In the genomic region with DNA sequence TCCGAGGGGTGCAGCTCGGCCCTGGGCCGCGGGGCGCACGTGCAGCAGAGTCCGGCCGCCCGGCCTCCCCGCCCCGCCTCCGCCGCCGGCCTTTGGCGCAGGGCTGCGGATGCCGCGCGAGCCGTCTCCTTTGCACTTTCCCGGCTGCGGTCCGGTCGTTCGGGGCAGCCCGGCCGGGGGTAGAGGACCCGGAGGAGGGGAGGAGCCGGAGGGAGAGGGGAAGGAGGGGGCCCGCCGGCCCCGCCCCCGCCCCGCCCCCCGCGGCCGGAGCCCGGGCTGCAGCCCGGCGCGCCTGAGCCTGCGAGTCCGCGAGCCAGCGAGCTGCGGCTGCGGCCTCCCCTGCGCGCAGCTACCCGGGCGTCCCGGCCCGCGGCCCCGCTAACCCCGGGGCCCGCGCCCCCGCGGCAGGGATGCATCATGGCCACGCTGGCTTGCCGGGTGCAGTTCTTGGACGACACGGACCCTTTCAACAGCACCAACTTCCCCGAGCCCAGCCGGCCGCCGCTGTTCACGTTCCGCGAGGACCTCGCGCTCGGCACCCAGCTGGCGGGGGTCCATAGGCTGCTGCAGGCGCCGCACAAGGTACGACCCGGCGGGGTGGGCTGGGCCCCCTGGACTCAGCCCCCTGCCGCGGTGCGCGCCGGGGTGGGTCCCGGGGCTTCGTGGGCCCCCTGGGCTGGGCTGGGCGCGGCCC, we compare ENCODE assay signal across 8 cellular contexts. TPM values are rescaled to one million over a fixed set of nuclear protein-coding genes. Genes with fewer than 3 reads are reported as not detected.
A peak's percentile ranks its signal among the peaks of the same experiment; 100 is the strongest.
DNase-seq lines count a peak whose midpoint lies in the region; ATAC-seq and TF ChIP-seq lines count a peak whose summit lies in the region.

Gene FHOD3 (plus strand): TSS at position 295 of the 694 bp plus-strand sequence. CDS start 123 bp downstream, at position 418.

- 0 out of 2 replicates have a peak within 1 kb of the TSS, but pooled peaks have one; percentile 20 for H3K9ac ChIP-seq in OCI-LY3 (ENCODE audit: low read length)

- ATAC-seq in GM18511 (IDR thresholded peaks at IDR 0.05; ENCODE audit: unreplicated experiment) (peak; percentile 76), HG03025 (IDR thresholded peaks at IDR 0.05; ENCODE audit: low FRiP score, unreplicated experiment) (peak; percentile 55), right lobe of liver (peak; percentile 87 to 93 (median 88))

- no peak for TF ChIP-seq POLR2A in right lobe of liver (IDR thresholded peaks at IDR 0.05)

- no peaks in the 10 kb centered on the region for H3K79me2 ChIP-seq in OCI-LY3 (ENCODE audit: low read length)

- H3K27me3 ChIP-seq in OCI-LY3 (ENCODE audit: low read depth, low read length) (peaks cover 33% of the 10 kb centered on the region), ectodermal cell (ENCODE audit: control insufficient read depth, insufficient read depth, low read length, poor library complexity, severe bottlenecking) (peaks cover 27% of the 10 kb centered on the region), right lobe of liver (peaks cover 0 to 6% of the 10 kb centered on the region in 2 donors)

- H3K4me2 ChIP-seq in OCI-LY3 (ENCODE audit: low read length), result peak within 1 kb of the TSS; percentile 74

- H3K4me1 ChIP-seq in OCI-LY3 (ENCODE audit: low read length) (no peaks in the 10 kb centered on the region), ectodermal cell (ENCODE audit: control insufficient read depth, insufficient read depth, low read length) (peaks cover 4% of the 10 kb centered on the region), right lobe of liver (peaks cover 0 to 13% (median 3%) of the 10 kb centered on the region in 4 donors)

- H3K4me3 ChIP-seq in OCI-LY3 (ENCODE audit: low read length) (peak within 1 kb of the TSS; percentile 74), ectodermal cell (ENCODE audit: insufficient read depth, low read depth, low read length) (peak within 1 kb of the TSS; percentile 95), right lobe of liver (peak within 1 kb of the TSS; percentile 35 to 55 (median 54))

- H3K36me3 ChIP-seq in OCI-LY3 (replicated peaks; ENCODE audit: low read depth, low read length) (no peaks in the 10 kb centered on the region), ectodermal cell (ENCODE audit: control insufficient read depth, insufficient read depth, low read length) (peaks cover 2% of the 10 kb centered on the region), right lobe of liver (no peaks in the 10 kb centered on the region)

- intact Hi-C loops in right lobe of liver (cut with DNase I), result no loop called here

- H4K20me1 ChIP-seq in OCI-LY3 (ENCODE audit: insufficient read depth, low read length), result no peaks in the 10 kb centered on the region

- no peak within 1 kb of the TSS for H3K27ac ChIP-seq in OCI-LY3 (ENCODE audit: low read length)
- H3K27ac ChIP-seq in ectodermal cell (ENCODE audit: insufficient read depth, low read depth, low read length, poor library complexity, severe bottlenecking), result peak within 1 kb of the TSS; percentile 94
- peak within 1 kb of the TSS in 1 of 3 donors; percentile 26 for H3K27ac ChIP-seq in right lobe of liver

- TF ChIP-seq CTCF in OCI-LY3 (IDR thresholded peaks at IDR 0.05; ENCODE audit: low read depth, low read length), result no peak
- TF ChIP-seq CTCF in right lobe of liver (IDR thresholded peaks at IDR 0.05), result no peak

- WGBS in ectodermal cell, 2 experiments, result 0% methylated on average over 89 of the region's 89 CpGs
- 0% methylated on average over 14 of the region's 89 CpGs for WGBS in right lobe of liver (ENCODE audit: insufficient coverage, low coverage, low lambda C conversion rate, missing lambda C conversion rate)

- H2AFZ ChIP-seq in OCI-LY3 (ENCODE audit: low read depth, low read length), result peak within 1 kb of the TSS; percentile 45; the same call in 1 of the 2 replicates

- DNase-seq in AG20443 (ENCODE audit: low spot score) (peak; percentile 94), right lobe of liver (peak; percentile 68 to 73 (median 68)), stromal cell of bone marrow (ENCODE audit: low read depth) (peak; percentile 38), GM19240 (ENCODE audit: insufficient read length, low spot score) (no peak)

- H3K9me3 ChIP-seq in OCI-LY3 (ENCODE audit: insufficient read depth, low read length) (no peaks in the 10 kb centered on the region), ectodermal cell (ENCODE audit: control insufficient read depth, low read length) (no peaks in the 10 kb centered on the region), right lobe of liver (no peaks in the 10 kb centered on the region)

RNA-seq across cellular contexts. Expression of gene FHOD3, which starts in this region (rescaled TPM):
- polyA plus RNA-seq in ectodermal cell (2013, experiment 1 of 4), result 62.2 TPM
- 65.9 TPM for polyA plus RNA-seq in ectodermal cell (2013, experiment 2 of 4)
- 46.4 TPM for polyA plus RNA-seq in ectodermal cell (2013, experiment 3 of 4)
- 53.3 TPM for polyA plus RNA-seq in ectodermal cell (2013, experiment 4 of 4)
- total RNA-seq in right lobe of liver, result 1 to 10 TPM in 1 of 6 experiments, under 1 TPM in 5; 0.44 to 1.2 (median 0.62) TPM
